In the genomic region with DNA sequence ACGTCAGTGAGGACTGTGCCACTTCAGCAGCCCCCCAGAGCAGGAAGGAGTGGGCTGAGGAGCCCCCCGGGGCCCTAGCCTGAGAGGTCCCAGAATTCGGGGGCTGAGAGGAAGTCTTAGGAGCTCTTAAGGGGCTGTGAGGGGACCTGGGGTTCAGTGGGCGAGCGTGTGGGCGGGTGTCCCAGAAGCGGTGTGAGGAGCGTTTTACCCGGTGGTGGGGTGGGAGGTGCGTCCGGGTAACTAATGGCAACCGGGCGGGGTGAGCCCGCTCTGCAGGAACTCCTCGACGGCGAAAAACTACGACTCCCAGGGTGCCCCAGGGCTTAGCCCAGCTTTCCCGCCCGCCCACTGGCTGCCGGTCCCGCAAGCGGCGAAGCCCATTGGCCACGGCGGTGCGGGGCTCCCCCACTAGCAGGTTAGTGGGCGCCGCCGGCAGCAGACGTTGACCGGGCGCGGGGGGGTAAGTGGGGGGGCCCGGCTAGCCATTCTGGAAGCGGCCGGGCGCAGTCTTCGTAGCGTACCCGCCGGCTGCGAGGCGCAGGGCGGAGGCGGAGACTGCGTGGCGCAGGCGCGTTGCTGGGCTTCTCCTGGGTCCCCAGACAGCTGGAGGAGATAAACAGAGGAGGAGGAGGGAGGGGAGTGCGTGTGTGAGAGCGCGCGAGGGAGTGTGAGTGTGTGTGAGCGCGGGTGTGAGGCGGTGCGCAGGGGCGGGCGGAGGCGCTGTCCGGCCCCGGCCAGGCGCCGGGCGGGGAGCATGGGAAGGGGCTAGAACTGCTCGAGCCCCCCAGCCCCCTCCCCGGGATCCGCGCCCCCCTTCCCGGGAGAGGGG, we compare ENCODE assay signal across 1 cellular context.
TF ChIP-seq lines count a peak whose summit lies in the region.

A gene with protein sequence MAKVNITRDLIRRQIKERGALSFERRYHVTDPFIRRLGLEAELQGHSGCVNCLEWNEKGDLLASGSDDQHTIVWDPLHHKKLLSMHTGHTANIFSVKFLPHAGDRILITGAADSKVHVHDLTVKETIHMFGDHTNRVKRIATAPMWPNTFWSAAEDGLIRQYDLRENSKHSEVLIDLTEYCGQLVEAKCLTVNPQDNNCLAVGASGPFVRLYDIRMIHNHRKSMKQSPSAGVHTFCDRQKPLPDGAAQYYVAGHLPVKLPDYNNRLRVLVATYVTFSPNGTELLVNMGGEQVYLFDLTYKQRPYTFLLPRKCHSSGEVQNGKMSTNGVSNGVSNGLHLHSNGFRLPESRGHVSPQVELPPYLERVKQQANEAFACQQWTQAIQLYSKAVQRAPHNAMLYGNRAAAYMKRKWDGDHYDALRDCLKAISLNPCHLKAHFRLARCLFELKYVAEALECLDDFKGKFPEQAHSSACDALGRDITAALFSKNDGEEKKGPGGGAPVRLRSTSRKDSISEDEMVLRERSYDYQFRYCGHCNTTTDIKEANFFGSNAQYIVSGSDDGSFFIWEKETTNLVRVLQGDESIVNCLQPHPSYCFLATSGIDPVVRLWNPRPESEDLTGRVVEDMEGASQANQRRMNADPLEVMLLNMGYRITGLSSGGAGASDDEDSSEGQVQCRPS (plus strand): TSS at position 579 of the 829 bp plus-strand sequence. CDS start 26,423 bp downstream, outside the sequence.

TF ChIP-seq in GM12878, 131 proteins besides CTCF, POLR2A, EP300 and RAD21 (continued from another document and continues in another):
- TF ChIP-seq POLR2AphosphoS2 (IDR thresholded peaks at IDR 0.05; ENCODE audit: low read depth, low read length) (no peak), FOS (IDR thresholded peaks at IDR 0.05; ENCODE audit: borderline replicate concordance, extremely low read depth, insufficient read length) (peak; percentile 21), SIN3A (IDR thresholded peaks at IDR 0.05; ENCODE audit: low read depth, low read length) (peak; percentile 83; the same call in 1 of the 2 replicates), ZNF622 (IDR thresholded peaks at IDR 0.05) (peak; percentile 80), IRF4 (IDR thresholded peaks at IDR 0.05; ENCODE audit: low read depth, low read length) (no peak), HDAC6 (IDR thresholded peaks at IDR 0.05; ENCODE audit: unreplicated experiment) (no peak), GATAD2B (conservative IDR thresholded peaks at IDR 0.05; ENCODE audit: low read depth) (peak; percentile 23; the same call in 1 of the 2 replicates), RUNX3 (IDR thresholded peaks at IDR 0.05; ENCODE audit: low read length) (peak; percentile 35; the same call in 1 of the 2 replicates), WRNIP1 (IDR thresholded peaks at IDR 0.05; ENCODE audit: borderline replicate concordance, low read depth, low read length) (no peak), POU2F2 (IDR thresholded peaks at IDR 0.05; ENCODE audit: borderline replicate concordance, low read depth, low read length) (no peak), YBX1 (IDR thresholded peaks at IDR 0.05) (no peak), ATF2 (IDR thresholded peaks at IDR 0.05; ENCODE audit: low read length) (no peak), MAX (IDR thresholded peaks at IDR 0.05; ENCODE audit: low read depth, low read length) (peak; percentile 19; the same call in 1 of the 2 replicates), RAD51 (IDR thresholded peaks at IDR 0.05) (no peak), MTA3 (IDR thresholded peaks at IDR 0.05; ENCODE audit: borderline replicate concordance, low read length) (no peak), TARDBP (IDR thresholded peaks at IDR 0.05; ENCODE audit: borderline replicate concordance) (peak; percentile 85; the same call in 1 of the 2 replicates), FOXM1 (IDR thresholded peaks at IDR 0.05; ENCODE audit: low read depth, low read length) (no peak), MLLT1 (IDR thresholded peaks at IDR 0.05) (no peak), TCF12 (IDR thresholded peaks at IDR 0.05; ENCODE audit: low read depth, low read length) (peak; percentile 30; the same call in 1 of the 2 replicates), ZBED1 (IDR thresholded peaks at IDR 0.05; ENCODE audit: borderline replicate concordance) (no peak), FOXK2 (IDR thresholded peaks at IDR 0.05) (peak; percentile 87), CEBPB (IDR thresholded peaks at IDR 0.05; ENCODE audit: borderline replicate concordance in 1 of 2, low read depth in 2 of 2, low read length in 2 of 2) (no peak), ZNF207 (IDR thresholded peaks at IDR 0.05; ENCODE audit: borderline replicate concordance) (peak; percentile 18; the same call in 1 of the 2 replicates), GABPA (IDR thresholded peaks at IDR 0.05; ENCODE audit: low read depth) (no peak), ATF3 (IDR thresholded peaks at IDR 0.05; ENCODE audit: borderline replicate concordance, extremely low read depth, low read depth, low read length) (no peak), SREBF1 (IDR thresholded peaks at IDR 0.05; ENCODE audit: low read length) (peak; percentile 71; the same call in 1 of the 2 replicates)
- TF ChIP-seq, protein P1, sequence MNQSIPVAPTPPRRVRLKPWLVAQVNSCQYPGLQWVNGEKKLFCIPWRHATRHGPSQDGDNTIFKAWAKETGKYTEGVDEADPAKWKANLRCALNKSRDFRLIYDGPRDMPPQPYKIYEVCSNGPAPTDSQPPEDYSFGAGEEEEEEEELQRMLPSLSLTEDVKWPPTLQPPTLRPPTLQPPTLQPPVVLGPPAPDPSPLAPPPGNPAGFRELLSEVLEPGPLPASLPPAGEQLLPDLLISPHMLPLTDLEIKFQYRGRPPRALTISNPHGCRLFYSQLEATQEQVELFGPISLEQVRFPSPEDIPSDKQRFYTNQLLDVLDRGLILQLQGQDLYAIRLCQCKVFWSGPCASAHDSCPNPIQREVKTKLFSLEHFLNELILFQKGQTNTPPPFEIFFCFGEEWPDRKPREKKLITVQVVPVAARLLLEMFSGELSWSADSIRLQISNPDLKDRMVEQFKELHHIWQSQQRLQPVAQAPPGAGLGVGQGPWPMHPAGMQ (IDR thresholded peaks at IDR 0.05; ENCODE audit: borderline replicate concordance) = no peak
- TF ChIP-seq, protein P2, sequence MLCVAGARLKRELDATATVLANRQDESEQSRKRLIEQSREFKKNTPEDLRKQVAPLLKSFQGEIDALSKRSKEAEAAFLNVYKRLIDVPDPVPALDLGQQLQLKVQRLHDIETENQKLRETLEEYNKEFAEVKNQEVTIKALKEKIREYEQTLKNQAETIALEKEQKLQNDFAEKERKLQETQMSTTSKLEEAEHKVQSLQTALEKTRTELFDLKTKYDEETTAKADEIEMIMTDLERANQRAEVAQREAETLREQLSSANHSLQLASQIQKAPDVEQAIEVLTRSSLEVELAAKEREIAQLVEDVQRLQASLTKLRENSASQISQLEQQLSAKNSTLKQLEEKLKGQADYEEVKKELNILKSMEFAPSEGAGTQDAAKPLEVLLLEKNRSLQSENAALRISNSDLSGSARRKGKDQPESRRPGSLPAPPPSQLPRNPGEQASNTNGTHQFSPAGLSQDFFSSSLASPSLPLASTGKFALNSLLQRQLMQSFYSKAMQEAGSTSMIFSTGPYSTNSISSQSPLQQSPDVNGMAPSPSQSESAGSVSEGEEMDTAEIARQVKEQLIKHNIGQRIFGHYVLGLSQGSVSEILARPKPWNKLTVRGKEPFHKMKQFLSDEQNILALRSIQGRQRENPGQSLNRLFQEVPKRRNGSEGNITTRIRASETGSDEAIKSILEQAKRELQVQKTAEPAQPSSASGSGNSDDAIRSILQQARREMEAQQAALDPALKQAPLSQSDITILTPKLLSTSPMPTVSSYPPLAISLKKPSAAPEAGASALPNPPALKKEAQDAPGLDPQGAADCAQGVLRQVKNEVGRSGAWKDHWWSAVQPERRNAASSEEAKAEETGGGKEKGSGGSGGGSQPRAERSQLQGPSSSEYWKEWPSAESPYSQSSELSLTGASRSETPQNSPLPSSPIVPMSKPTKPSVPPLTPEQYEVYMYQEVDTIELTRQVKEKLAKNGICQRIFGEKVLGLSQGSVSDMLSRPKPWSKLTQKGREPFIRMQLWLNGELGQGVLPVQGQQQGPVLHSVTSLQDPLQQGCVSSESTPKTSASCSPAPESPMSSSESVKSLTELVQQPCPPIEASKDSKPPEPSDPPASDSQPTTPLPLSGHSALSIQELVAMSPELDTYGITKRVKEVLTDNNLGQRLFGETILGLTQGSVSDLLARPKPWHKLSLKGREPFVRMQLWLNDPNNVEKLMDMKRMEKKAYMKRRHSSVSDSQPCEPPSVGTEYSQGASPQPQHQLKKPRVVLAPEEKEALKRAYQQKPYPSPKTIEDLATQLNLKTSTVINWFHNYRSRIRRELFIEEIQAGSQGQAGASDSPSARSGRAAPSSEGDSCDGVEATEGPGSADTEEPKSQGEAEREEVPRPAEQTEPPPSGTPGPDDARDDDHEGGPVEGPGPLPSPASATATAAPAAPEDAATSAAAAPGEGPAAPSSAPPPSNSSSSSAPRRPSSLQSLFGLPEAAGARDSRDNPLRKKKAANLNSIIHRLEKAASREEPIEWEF (IDR thresholded peaks at IDR 0.05; ENCODE audit: insufficient replicate concordance, low read depth, low read length) = no peak
- TF ChIP-seq, protein P3, sequence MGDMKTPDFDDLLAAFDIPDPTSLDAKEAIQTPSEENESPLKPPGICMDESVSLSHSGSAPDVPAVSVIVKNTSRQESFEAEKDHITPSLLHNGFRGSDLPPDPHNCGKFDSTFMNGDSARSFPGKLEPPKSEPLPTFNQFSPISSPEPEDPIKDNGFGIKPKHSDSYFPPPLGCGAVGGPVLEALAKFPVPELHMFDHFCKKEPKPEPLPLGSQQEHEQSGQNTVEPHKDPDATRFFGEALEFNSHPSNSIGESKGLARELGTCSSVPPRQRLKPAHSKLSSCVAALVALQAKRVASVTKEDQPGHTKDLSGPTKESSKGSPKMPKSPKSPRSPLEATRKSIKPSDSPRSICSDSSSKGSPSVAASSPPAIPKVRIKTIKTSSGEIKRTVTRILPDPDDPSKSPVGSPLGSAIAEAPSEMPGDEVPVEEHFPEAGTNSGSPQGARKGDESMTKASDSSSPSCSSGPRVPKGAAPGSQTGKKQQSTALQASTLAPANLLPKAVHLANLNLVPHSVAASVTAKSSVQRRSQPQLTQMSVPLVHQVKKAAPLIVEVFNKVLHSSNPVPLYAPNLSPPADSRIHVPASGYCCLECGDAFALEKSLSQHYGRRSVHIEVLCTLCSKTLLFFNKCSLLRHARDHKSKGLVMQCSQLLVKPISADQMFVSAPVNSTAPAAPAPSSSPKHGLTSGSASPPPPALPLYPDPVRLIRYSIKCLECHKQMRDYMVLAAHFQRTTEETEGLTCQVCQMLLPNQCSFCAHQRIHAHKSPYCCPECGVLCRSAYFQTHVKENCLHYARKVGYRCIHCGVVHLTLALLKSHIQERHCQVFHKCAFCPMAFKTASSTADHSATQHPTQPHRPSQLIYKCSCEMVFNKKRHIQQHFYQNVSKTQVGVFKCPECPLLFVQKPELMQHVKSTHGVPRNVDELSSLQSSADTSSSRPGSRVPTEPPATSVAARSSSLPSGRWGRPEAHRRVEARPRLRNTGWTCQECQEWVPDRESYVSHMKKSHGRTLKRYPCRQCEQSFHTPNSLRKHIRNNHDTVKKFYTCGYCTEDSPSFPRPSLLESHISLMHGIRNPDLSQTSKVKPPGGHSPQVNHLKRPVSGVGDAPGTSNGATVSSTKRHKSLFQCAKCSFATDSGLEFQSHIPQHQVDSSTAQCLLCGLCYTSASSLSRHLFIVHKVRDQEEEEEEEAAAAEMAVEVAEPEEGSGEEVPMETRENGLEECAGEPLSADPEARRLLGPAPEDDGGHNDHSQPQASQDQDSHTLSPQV (IDR thresholded peaks at IDR 0.05) = no peak
- TF ChIP-seq, protein P4, sequence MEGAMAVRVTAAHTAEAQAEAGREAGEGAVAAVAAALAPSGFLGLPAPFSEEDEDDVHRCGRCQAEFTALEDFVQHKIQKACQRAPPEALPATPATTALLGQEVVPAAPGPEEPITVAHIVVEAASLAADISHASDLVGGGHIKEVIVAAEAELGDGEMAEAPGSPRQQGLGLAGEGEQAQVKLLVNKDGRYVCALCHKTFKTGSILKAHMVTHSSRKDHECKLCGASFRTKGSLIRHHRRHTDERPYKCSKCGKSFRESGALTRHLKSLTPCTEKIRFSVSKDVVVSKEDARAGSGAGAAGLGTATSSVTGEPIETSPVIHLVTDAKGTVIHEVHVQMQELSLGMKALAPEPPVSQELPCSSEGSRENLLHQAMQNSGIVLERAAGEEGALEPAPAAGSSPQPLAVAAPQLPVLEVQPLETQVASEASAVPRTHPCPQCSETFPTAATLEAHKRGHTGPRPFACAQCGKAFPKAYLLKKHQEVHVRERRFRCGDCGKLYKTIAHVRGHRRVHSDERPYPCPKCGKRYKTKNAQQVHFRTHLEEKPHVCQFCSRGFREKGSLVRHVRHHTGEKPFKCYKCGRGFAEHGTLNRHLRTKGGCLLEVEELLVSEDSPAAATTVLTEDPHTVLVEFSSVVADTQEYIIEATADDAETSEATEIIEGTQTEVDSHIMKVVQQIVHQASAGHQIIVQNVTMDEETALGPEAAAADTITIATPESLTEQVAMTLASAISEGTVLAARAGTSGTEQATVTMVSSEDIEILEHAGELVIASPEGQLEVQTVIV (IDR thresholded peaks at IDR 0.05; ENCODE audit: borderline replicate concordance, partially characterized antibody) = no peak
- TF ChIP-seq, protein P5, sequence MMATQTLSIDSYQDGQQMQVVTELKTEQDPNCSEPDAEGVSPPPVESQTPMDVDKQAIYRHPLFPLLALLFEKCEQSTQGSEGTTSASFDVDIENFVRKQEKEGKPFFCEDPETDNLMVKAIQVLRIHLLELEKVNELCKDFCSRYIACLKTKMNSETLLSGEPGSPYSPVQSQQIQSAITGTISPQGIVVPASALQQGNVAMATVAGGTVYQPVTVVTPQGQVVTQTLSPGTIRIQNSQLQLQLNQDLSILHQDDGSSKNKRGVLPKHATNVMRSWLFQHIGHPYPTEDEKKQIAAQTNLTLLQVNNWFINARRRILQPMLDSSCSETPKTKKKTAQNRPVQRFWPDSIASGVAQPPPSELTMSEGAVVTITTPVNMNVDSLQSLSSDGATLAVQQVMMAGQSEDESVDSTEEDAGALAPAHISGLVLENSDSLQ (IDR thresholded peaks at IDR 0.05) = peak; percentile 73; the same call in 1 of the 2 replicates
